Comparison of ENCODE assay signal across 20 cellular contexts in genomic region chr10:112026438-112026837, GRCh38.
DNase-seq lines count a peak whose midpoint lies in the region; ATAC-seq and TF ChIP-seq lines count a peak whose summit lies in the region.
"Had no signal": no experiment of that assay in that cellular context is flagged by ENCODE, and none has a peak within 500 bp of the region (broad histone marks: within the 10 kb centered on the region; RNA-seq: fewer than 3 reads in every experiment).

No MANE protein-coding gene starts in this region.

- no peaks in the 10 kb centered on the region for H3K79me1 ChIP-seq in mesendoderm (ENCODE audit: low read length)

- H3K56ac ChIP-seq in mesendoderm (ENCODE audit: low read length), result peak overlapping the region; percentile 46

- no peak overlapping the region for H3K4me3 Mint-ChIP-seq in T-helper 17 cell
- no peak overlapping the region for H3K4me3 Mint-ChIP-seq in CD8-positive, alpha-beta T cell
- H3K4me3 Mint-ChIP-seq: activated CD8-positive, alpha-beta T cell treated with anti-CD3 and anti-CD28 coated beads, Interleukin-2, amount 10 ng/mL, durations not matched to agents 7 days and 5 days; activated naive CD8-positive, alpha-beta T cell treated with anti-CD3 and anti-CD28 coated beads, Interleukin-2, amount 10 ng/mL, durations not matched to agents 7 days and 5 days; activated T-cell treated with anti-CD3 and anti-CD28 coated beads, Interleukin-2, amount 50 U/mL, for 72 hours had no signal

- no peak overlapping the region for H2AFZ ChIP-seq in DND-41 (ENCODE audit: low read depth, low read length)
- H2AFZ ChIP-seq: parathyroid adenoma had no signal

- peak; percentile 13 for TF ChIP-seq CTCF in DND-41 (IDR thresholded peaks at IDR 0.05; ENCODE audit: borderline replicate concordance, extremely low read depth, low read length, poor library complexity, severe bottlenecking)
- TF ChIP-seq CTCF in LNCAP (IDR thresholded peaks at IDR 0.05), result peak; percentile 56
- peak; percentile 9 for TF ChIP-seq CTCF in choroid plexus epithelial cell (conservative IDR thresholded peaks at IDR 0.05; ENCODE audit: low read depth, low read length)
- TF ChIP-seq CTCF in CD8-positive, alpha-beta T cell (IDR thresholded peaks at IDR 0.05), result no peak

- H3K79me2 ChIP-seq in DND-41 (ENCODE audit: insufficient read depth, low read length) (no peaks in the 10 kb centered on the region), mesendoderm (ENCODE audit: control insufficient read depth, insufficient read depth, low read length) (no peaks in the 10 kb centered on the region)
- H3K79me2 ChIP-seq: parathyroid adenoma had no signal

- no peaks in the 10 kb centered on the region for H3K4me1 Mint-ChIP-seq in T-helper 17 cell
- no peaks in the 10 kb centered on the region for H3K4me1 Mint-ChIP-seq in CD8-positive, alpha-beta T cell (ENCODE audit: low read depth)
- H3K4me1 Mint-ChIP-seq: activated naive CD8-positive, alpha-beta T cell treated with anti-CD3 and anti-CD28 coated beads, Interleukin-2, amount 10 ng/mL, durations not matched to agents 7 days and 5 days had no signal

- no peak overlapping the region for H2BK15ac ChIP-seq in mesendoderm (replicated peaks; ENCODE audit: low read depth)

- peaks cover 10% of the 10 kb centered on the region for H3K9me3 Mint-ChIP-seq in CD8-positive, alpha-beta T cell

- H3K36me3 ChIP-seq in DND-41 (ENCODE audit: insufficient read depth, low read length) (no peaks in the 10 kb centered on the region), mesendoderm (ENCODE audit: control insufficient read depth, insufficient read depth, low read length) (no peaks in the 10 kb centered on the region)
- no peaks in the 10 kb centered on the region for H3K36me3 ChIP-seq in CD8-positive, alpha-beta T cell (ENCODE audit: insufficient read depth, low read length)
- H3K36me3 ChIP-seq: cardiac muscle cell, left lung, thyroid gland had no signal

- ATAC-seq in DND-41 (ENCODE audit: insufficient read depth, low read depth), result no peak
- no peak for ATAC-seq in T-helper 17 cell
- ATAC-seq in CD8-positive, alpha-beta T cell, result no peak
- ATAC-seq: activated CD8-positive, alpha-beta T cell treated with anti-CD3 and anti-CD28 coated beads, Interleukin-2, amount 10 ng/mL, durations not matched to agents 7 days and 5 days; activated T-cell treated with anti-CD3 and anti-CD28 coated beads, Interleukin-2, amount 50 U/mL, for 72 hours; left lung had no signal

- H3K18ac ChIP-seq in mesendoderm (ENCODE audit: low read length), result no peak overlapping the region

- WGBS in mesendoderm (ENCODE audit: extremely low coverage, insufficient coverage, low lambda C conversion rate), result no CpG with 5 or more reads among the region's 4 CpGs

- H3K4ac ChIP-seq in mesendoderm (ENCODE audit: low read depth, low read length), result no peak overlapping the region

- H3K23ac ChIP-seq in mesendoderm (ENCODE audit: low read length), result no peak overlapping the region

- no peak overlapping the region for H4K5ac ChIP-seq in mesendoderm (ENCODE audit: low read length)

- H3K9me3 ChIP-seq in DND-41 (ENCODE audit: insufficient read depth, low read length, severe bottlenecking) (peaks cover 16% of the 10 kb centered on the region), T-helper 17 cell (ENCODE audit: control insufficient read depth, low read length, poor library complexity, severe bottlenecking) (no peaks in the 10 kb centered on the region)
- peaks cover 3% of the 10 kb centered on the region for H3K9me3 ChIP-seq in CD8-positive, alpha-beta T cell (ENCODE audit: low read length)
- H3K9me3 ChIP-seq: thyroid gland had no signal

- CTCF ChIA-PET in CD8-positive, alpha-beta T cell (lab: Charles Lee), result no interaction called here

- H3K4me1 ChIP-seq in DND-41 (ENCODE audit: insufficient read depth, low read length) (no peaks in the 10 kb centered on the region), mesendoderm (ENCODE audit: control insufficient read depth, low read depth, low read length) (peaks cover 1% of the 10 kb centered on the region)
- H3K4me1 ChIP-seq in CD8-positive, alpha-beta T cell (ENCODE audit: insufficient read depth, low read length), result no peaks in the 10 kb centered on the region
- H3K4me1 ChIP-seq: left lung, parathyroid adenoma, thyroid gland had no signal

- no peak overlapping the region for H3K9ac ChIP-seq in DND-41 (ENCODE audit: low read depth, low read length)
- no peak overlapping the region for H3K9ac ChIP-seq in mesendoderm (ENCODE audit: low read length)
- H3K9ac ChIP-seq: parathyroid adenoma had no signal

- H3K4me3 ChIP-seq in DND-41 (ENCODE audit: low read depth in 1 of 2, low read length in 2 of 2) (no peak overlapping the region), choroid plexus epithelial cell (ENCODE audit: low read depth, low read length) (no peak overlapping the region), mesendoderm (ENCODE audit: low read length) (no peak overlapping the region)
- no peak overlapping the region for H3K4me3 ChIP-seq in CD8-positive, alpha-beta T cell (ENCODE audit: low read depth, low read length)
- H3K4me3 ChIP-seq: cardiac muscle cell, left lung, skin epidermis, thyroid gland had no signal

- no peak overlapping the region for H3K27ac Mint-ChIP-seq in T-helper 17 cell
- H3K27ac Mint-ChIP-seq in CD8-positive, alpha-beta T cell, result no peak overlapping the region
- H3K27ac Mint-ChIP-seq: activated CD8-positive, alpha-beta T cell treated with anti-CD3 and anti-CD28 coated beads, Interleukin-2, amount 10 ng/mL, durations not matched to agents 7 days and 5 days; activated naive CD8-positive, alpha-beta T cell treated with anti-CD3 and anti-CD28 coated beads, Interleukin-2, amount 10 ng/mL, durations not matched to agents 7 days and 5 days; activated T-cell treated with anti-CD3 and anti-CD28 coated beads, Interleukin-2, amount 50 U/mL, for 72 hours had no signal

- no peaks in the 10 kb centered on the region for H4K20me1 ChIP-seq in DND-41 (ENCODE audit: insufficient read depth, low read length)

- H3K4me2 ChIP-seq in DND-41 (ENCODE audit: insufficient read depth, low read length) (no peak overlapping the region), mesendoderm (ENCODE audit: low read length) (no peak overlapping the region)

- H3K36me3 Mint-ChIP-seq in T-helper 17 cell (ENCODE audit: low read depth), result no peaks in the 10 kb centered on the region
- no peaks in the 10 kb centered on the region for H3K36me3 Mint-ChIP-seq in CD8-positive, alpha-beta T cell
- H3K36me3 Mint-ChIP-seq: activated naive CD8-positive, alpha-beta T cell treated with anti-CD3 and anti-CD28 coated beads, Interleukin-2, amount 10 ng/mL, durations not matched to agents 7 days and 5 days had no signal

- H4K8ac ChIP-seq in mesendoderm (ENCODE audit: low read depth, low read length), result no peak overlapping the region

- POLR2A ChIA-PET in CD8-positive, alpha-beta T cell (lab: Charles Lee), result no interaction called here

- intact Hi-C loops in CD8-positive, alpha-beta T cell (cut with DNase I, micrococcal nuclease), result no loop called here

- peaks cover 3% of the 10 kb centered on the region for H3K27me3 ChIP-seq in DND-41 (ENCODE audit: insufficient read depth, low read length, poor library complexity)
- H3K27me3 ChIP-seq in mesendoderm (ENCODE audit: insufficient read depth, low read length, poor library complexity), result no peaks in the 10 kb centered on the region
- no peaks in the 10 kb centered on the region for H3K27me3 ChIP-seq in CD8-positive, alpha-beta T cell (ENCODE audit: insufficient read depth, low read length)
- H3K27me3 ChIP-seq: cardiac muscle cell, left lung, thyroid gland had no signal

- no peak for DNase-seq in DND-41
- DNase-seq in choroid plexus epithelial cell (ENCODE audit: low read depth), result no peak
- DNase-seq in mesendoderm, result peak; percentile 73
- no peak for DNase-seq in NCI-H2196 treated with DMSO at 0.1 percent for 48 hours (lab: John Stamatoyannopoulos, UW; ENCODE audit: unreplicated experiment)
- DNase-seq in T-helper 17 cell, result no peak
- no peak for DNase-seq in CD8-positive, alpha-beta T cell
- DNase-seq in NCI-H524 (lab: John Stamatoyannopoulos, UW), result no peak
- DNase-seq: activated CD8-positive, alpha-beta T cell treated with anti-CD3 and anti-CD28 coated beads, Interleukin-2, amount 10 ng/mL, durations not matched to agents 7 days and 5 days; activated naive CD8-positive, alpha-beta T cell treated with anti-CD3 and anti-CD28 coated beads, Interleukin-2, amount 10 ng/mL, durations not matched to agents 7 days and 5 days; activated T-cell treated with anti-CD3 and anti-CD28 coated beads, Interleukin-2, amount 50 U/mL, for 72 hours; DMS79 treated with DMSO at 0.1 percent for 48 hours; hypothalamus; left lung; NCI-H1694 treated with DMSO at 0.1 percent for 48 hours; NCI-H526; thyroid gland had no signal

- no peak overlapping the region for H2BK5ac ChIP-seq in mesendoderm (ENCODE audit: low read length)

- no peak overlapping the region for H2BK120ac ChIP-seq in mesendoderm (ENCODE audit: low read depth, low read length)

- H3K27me3 Mint-ChIP-seq in T-helper 17 cell, result no peaks in the 10 kb centered on the region
- no peaks in the 10 kb centered on the region for H3K27me3 Mint-ChIP-seq in CD8-positive, alpha-beta T cell (ENCODE audit: low read depth)
- H3K27me3 Mint-ChIP-seq: activated naive CD8-positive, alpha-beta T cell treated with anti-CD3 and anti-CD28 coated beads, Interleukin-2, amount 10 ng/mL, durations not matched to agents 7 days and 5 days had no signal

- H3K27ac ChIP-seq in DND-41 (ENCODE audit: low read length) (no peak overlapping the region), mesendoderm (ENCODE audit: low read depth, low read length) (no peak overlapping the region)
- H3K27ac ChIP-seq in CD8-positive, alpha-beta T cell (ENCODE audit: low read depth, low read length), result no peak overlapping the region
- H3K27ac ChIP-seq: cardiac muscle cell, left lung, parathyroid adenoma, skin epidermis, thyroid gland had no signal

- no peak overlapping the region for H2AK5ac ChIP-seq in mesendoderm (ENCODE audit: low read length)
